ENCODE assay signal across 1 cellular context in the genomic region with DNA sequence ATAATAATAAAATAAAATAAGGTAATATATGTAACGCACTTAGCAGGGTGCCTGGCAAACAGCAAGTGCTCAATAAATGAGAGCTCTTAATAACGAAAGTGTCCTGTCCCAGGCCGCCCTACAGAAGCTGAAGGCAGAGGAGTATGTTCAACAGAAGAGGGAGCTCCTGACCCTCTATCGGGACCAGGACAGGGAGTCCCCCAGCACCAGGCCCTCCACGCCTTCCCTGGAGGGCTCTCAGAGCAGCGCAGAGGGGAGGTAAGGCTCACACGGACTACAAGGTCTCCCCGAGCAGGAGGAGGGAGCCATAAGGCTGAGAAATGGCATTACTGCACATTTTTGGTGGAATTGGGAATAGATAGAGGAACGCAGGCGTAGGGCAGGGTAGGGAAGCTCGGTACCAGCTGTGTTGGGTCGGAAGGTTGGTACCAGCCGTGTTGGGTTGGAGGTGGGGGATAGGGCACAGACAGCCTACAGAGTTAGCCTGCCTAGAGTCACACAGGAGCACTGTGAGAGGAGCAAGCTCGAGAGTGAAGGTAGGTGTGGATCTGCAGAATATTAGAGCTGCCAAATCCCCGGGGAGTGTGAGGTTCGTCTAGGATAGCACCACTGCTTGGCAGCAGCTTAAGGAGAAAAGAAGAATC.
A peak's percentile ranks its signal among the peaks of the same experiment; 100 is the strongest.
TF ChIP-seq lines count a peak whose summit lies in the region.

No MANE protein-coding gene starts in this region.

TF ChIP-seq in GM23338, 12 proteins besides CTCF, POLR2A, EP300 and RAD21 (continued from another document):
- TF ChIP-seq, protein P1, sequence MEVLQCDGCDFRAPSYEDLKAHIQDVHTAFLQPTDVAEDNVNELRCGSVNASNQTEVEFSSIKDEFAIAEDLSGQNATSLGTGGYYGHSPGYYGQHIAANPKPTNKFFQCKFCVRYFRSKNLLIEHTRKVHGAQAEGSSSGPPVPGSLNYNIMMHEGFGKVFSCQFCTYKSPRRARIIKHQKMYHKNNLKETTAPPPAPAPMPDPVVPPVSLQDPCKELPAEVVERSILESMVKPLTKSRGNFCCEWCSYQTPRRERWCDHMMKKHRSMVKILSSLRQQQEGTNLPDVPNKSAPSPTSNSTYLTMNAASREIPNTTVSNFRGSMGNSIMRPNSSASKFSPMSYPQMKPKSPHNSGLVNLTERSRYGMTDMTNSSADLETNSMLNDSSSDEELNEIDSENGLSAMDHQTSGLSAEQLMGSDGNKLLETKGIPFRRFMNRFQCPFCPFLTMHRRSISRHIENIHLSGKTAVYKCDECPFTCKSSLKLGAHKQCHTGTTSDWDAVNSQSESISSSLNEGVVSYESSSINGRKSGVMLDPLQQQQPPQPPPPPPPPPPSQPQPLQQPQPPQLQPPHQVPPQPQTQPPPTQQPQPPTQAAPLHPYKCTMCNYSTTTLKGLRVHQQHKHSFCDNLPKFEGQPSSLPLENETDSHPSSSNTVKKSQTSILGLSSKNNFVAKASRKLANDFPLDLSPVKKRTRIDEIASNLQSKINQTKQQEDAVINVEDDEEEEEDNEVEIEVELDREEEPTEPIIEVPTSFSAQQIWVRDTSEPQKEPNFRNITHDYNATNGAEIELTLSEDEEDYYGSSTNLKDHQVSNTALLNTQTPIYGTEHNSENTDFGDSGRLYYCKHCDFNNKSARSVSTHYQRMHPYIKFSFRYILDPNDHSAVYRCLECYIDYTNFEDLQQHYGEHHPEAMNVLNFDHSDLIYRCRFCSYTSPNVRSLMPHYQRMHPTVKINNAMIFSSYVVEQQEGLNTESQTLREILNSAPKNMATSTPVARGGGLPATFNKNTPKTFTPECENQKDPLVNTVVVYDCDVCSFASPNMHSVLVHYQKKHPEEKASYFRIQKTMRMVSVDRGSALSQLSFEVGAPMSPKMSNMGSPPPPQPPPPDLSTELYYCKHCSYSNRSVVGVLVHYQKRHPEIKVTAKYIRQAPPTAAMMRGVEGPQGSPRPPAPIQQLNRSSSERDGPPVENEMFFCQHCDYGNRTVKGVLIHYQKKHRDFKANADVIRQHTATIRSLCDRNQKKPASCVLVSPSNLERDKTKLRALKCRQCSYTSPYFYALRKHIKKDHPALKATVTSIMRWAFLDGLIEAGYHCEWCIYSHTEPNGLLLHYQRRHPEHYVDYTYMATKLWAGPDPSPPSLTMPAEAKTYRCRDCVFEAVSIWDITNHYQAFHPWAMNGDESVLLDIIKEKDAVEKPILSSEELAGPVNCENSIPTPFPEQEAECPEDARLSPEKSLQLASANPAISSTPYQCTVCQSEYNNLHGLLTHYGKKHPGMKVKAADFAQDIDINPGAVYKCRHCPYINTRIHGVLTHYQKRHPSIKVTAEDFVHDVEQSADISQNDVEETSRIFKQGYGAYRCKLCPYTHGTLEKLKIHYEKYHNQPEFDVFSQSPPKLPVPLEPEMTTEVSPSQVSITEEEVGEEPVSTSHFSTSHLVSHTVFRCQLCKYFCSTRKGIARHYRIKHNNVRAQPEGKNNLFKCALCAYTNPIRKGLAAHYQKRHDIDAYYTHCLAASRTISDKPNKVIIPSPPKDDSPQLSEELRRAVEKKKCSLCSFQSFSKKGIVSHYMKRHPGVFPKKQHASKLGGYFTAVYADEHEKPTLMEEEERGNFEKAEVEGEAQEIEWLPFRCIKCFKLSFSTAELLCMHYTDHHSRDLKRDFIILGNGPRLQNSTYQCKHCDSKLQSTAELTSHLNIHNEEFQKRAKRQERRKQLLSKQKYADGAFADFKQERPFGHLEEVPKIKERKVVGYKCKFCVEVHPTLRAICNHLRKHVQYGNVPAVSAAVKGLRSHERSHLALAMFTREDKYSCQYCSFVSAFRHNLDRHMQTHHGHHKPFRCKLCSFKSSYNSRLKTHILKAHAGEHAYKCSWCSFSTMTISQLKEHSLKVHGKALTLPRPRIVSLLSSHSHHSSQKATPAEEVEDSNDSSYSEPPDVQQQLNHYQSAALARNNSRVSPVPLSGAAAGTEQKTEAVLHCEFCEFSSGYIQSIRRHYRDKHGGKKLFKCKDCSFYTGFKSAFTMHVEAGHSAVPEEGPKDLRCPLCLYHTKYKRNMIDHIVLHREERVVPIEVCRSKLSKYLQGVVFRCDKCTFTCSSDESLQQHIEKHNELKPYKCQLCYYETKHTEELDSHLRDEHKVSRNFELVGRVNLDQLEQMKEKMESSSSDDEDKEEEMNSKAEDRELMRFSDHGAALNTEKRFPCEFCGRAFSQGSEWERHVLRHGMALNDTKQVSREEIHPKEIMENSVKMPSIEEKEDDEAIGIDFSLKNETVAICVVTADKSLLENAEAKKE (CRISPR knock-in tag; IDR thresholded peaks at IDR 0.05), result no peak
- TF ChIP-seq, protein P2, sequence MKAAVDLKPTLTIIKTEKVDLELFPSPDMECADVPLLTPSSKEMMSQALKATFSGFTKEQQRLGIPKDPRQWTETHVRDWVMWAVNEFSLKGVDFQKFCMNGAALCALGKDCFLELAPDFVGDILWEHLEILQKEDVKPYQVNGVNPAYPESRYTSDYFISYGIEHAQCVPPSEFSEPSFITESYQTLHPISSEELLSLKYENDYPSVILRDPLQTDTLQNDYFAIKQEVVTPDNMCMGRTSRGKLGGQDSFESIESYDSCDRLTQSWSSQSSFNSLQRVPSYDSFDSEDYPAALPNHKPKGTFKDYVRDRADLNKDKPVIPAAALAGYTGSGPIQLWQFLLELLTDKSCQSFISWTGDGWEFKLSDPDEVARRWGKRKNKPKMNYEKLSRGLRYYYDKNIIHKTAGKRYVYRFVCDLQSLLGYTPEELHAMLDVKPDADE (IDR thresholded peaks at IDR 0.05), result no peak
- TF ChIP-seq JUNB (IDR thresholded peaks at IDR 0.05; ENCODE audit: unreplicated experiment) (no peak), EZH2phosphoT487 (IDR thresholded peaks at IDR 0.05; ENCODE audit: unreplicated experiment) (no peak), POLR2AphosphoS5 (IDR thresholded peaks at IDR 0.05; ENCODE audit: low read depth) (peak; percentile 52), ZNF331 (CRISPR knock-in tag; IDR thresholded peaks at IDR 0.05; ENCODE audit: low read depth) (no peak)
